ENCODE assay signal across 1 cellular context in genomic region chr17:43583332-43583731, GRCh38.
TF ChIP-seq lines count a peak whose summit lies in the region.

No MANE protein-coding gene starts in this region.

TF ChIP-seq in HEK293, 187 proteins besides CTCF, POLR2A, EP300 and RAD21 (continued from another document):
- TF ChIP-seq REST (tag by site-specific recombination; IDR thresholded peaks at IDR 0.05), result peak; percentile 66
- TF ChIP-seq ZNF701 (tag by site-specific recombination; IDR thresholded peaks at IDR 0.05), result no peak
- TF ChIP-seq ZNF184 (tag by site-specific recombination; IDR thresholded peaks at IDR 0.05), result no peak
- no peak for TF ChIP-seq MYNN (tag by site-specific recombination; IDR thresholded peaks at IDR 0.05; ENCODE audit: borderline replicate concordance)
- TF ChIP-seq ZNF292 (tag by site-specific recombination; IDR thresholded peaks at IDR 0.05; ENCODE audit: borderline replicate concordance, low read depth), result no peak
- TF ChIP-seq ZNF138 (tag by site-specific recombination; IDR thresholded peaks at IDR 0.05; ENCODE audit: borderline replicate concordance), result no peak
